In the genomic region with DNA sequence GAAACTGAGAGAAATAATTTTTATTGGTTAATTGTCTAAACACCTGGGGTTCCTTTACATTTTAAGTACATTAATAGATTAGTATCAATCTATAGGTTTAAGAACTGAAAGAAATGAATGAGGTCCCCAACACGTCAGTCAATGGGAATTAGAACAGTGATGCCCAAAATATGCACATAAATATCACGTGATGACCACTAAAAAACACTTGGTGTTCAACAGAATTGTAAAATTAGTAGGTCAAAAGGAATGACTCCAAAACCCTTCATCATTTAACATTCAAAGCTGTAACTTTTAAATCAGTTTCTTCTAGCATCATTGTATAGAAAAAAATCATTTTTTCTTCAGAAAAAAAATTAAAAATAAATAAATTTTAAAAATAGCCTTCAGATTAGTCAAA, we compare ENCODE assay signal across 7 cellular contexts.
"Had no signal": no experiment of that assay in that cellular context is flagged by ENCODE, and none has a peak within 500 bp of the region (broad histone marks: within the 10 kb centered on the region; RNA-seq: fewer than 3 reads in every experiment).

No MANE protein-coding gene starts in this region.

- H3K4me3 ChIP-seq: GM12878 had no signal

- ATAC-seq: GM12878 had no signal

- FAIRE-seq: GM12878, GM12891, GM12892, GM18507, GM19239 had no signal

- DNase-seq: GDM1, GF-D8 had no signal
